Comparison of ENCODE assay signal across 18 cellular contexts in genomic region chr12:21551811-21552469, GRCh38. TPM values are rescaled to one million over a fixed set of nuclear protein-coding genes. Genes with fewer than 3 reads are reported as not detected.
DNase-seq lines count a peak whose midpoint lies in the region; ATAC-seq and TF ChIP-seq lines count a peak whose summit lies in the region.
"Had no signal": no experiment of that assay in that cellular context is flagged by ENCODE, and none has a peak within 500 bp of the region (broad histone marks: within the 10 kb centered on the region; RNA-seq: fewer than 3 reads in every experiment).

No MANE protein-coding gene starts in this region.

- H2AK5ac ChIP-seq in trophoblast cell (ENCODE audit: low read length): no peak overlapping the region

- no peak overlapping the region for H2AFZ ChIP-seq in trophoblast cell (ENCODE audit: insufficient read depth, low read length, poor library complexity)

- no peak overlapping the region for H2BK12ac ChIP-seq in trophoblast cell (ENCODE audit: low read length)

- POLR2A ChIA-PET in naive thymus-derived CD4-positive, alpha-beta T cell (lab: Charles Lee): no interaction called here

- H3K4ac ChIP-seq in trophoblast cell (ENCODE audit: low read depth, low read length): no peak overlapping the region

- H3K4me3 Mint-ChIP-seq in activated T-helper 1 cell treated with anti-CD3 and anti-CD28 coated beads, Interleukin-12 subunit alpha, Interleukin-12 subunit beta, Interleukin-2, Interleukin-4 antibody, amounts not matched to agents 30 ng/mL and 10 ng/mL and 1 ng/mL, durations not matched to agents 14 hours and 24 hours and 36 hours: no peak overlapping the region
- no peak overlapping the region for H3K4me3 Mint-ChIP-seq in naive thymus-derived CD4-positive, alpha-beta T cell

- H3K27me3 Mint-ChIP-seq in activated T-helper 1 cell treated with anti-CD3 and anti-CD28 coated beads, Interleukin-12 subunit alpha, Interleukin-12 subunit beta, Interleukin-2, Interleukin-4 antibody, amounts not matched to agents 30 ng/mL and 10 ng/mL and 1 ng/mL, durations not matched to agents 14 hours and 24 hours and 36 hours (ENCODE audit: insufficient read depth): no peaks in the 10 kb centered on the region
- H3K27me3 Mint-ChIP-seq in naive thymus-derived CD4-positive, alpha-beta T cell: peaks cover 0 to 4% (median 0%) of the 10 kb centered on the region in 5 donors

- H2BK120ac ChIP-seq in trophoblast cell (ENCODE audit: insufficient read depth, low read length, poor library complexity): no peak overlapping the region

- no peak overlapping the region for H2BK5ac ChIP-seq in trophoblast cell (ENCODE audit: low read depth, low read length, poor library complexity)

- H3K36me3 ChIP-seq in heart right ventricle: no peaks in the 10 kb centered on the region
- H3K36me3 ChIP-seq in psoas muscle (ENCODE audit: insufficient read depth in 1 of 2, low read depth in 1 of 2): no peaks in the 10 kb centered on the region
- H3K36me3 ChIP-seq in trophoblast cell (ENCODE audit: control insufficient read depth in 1 of 2, insufficient read depth in 2 of 2, low read length in 2 of 2): no peaks in the 10 kb centered on the region
- no peaks in the 10 kb centered on the region for H3K36me3 ChIP-seq in naive thymus-derived CD4-positive, alpha-beta T cell (ENCODE audit: control insufficient read depth in 2 of 3, insufficient read depth in 3 of 3, low read length in 3 of 3)
- H3K36me3 ChIP-seq: prostate gland, vagina had no signal

- H3K14ac ChIP-seq in trophoblast cell (ENCODE audit: low read length): no peak overlapping the region

- H4K91ac ChIP-seq in trophoblast cell (ENCODE audit: low read depth, low read length): no peak overlapping the region

- 8 to 15% methylated on average over 5 of the region's 5 CpGs for WGBS in heart right ventricle, 2 donors
- 6 to 10% (median 7%) methylated on average over 5 of the region's 5 CpGs for WGBS in psoas muscle, 3 donors
- no CpG with 5 or more reads among the region's 5 CpGs for WGBS in trophoblast cell (ENCODE audit: extremely low coverage, insufficient coverage, insufficient read length)

- TF ChIP-seq CTCF in heart right ventricle (IDR thresholded peaks at IDR 0.05): no peak
- TF ChIP-seq CTCF in psoas muscle (IDR thresholded peaks at IDR 0.05): no peak

- H4K8ac ChIP-seq in trophoblast cell (ENCODE audit: low read depth, low read length): no peak overlapping the region

- no peak overlapping the region for H3K4me2 ChIP-seq in trophoblast cell (ENCODE audit: low read length)

- no peak overlapping the region for H4K12ac ChIP-seq in trophoblast cell (ENCODE audit: low read depth, low read length)

- DNase-seq in D341Med (ENCODE audit: low spot score) (peak; percentile 51), NCI-H82 treated with DMSO at 0.1 percent for 48 hours (lab: John Stamatoyannopoulos, UW; ENCODE audit: unreplicated experiment) (peak; percentile 58), heart right ventricle (peak in 1 of 2 donors; percentile 51), psoas muscle (no peak), trophoblast cell (no peak)
- no peak for DNase-seq in activated T-helper 1 cell treated with anti-CD3 and anti-CD28 coated beads, Interleukin-12 subunit alpha, Interleukin-12 subunit beta, Interleukin-2, Interleukin-4 antibody, amounts not matched to agents 30 ng/mL and 10 ng/mL and 1 ng/mL, durations not matched to agents 14 hours and 24 hours and 36 hours (ENCODE audit: low spot score)
- no peak for DNase-seq in naive thymus-derived CD4-positive, alpha-beta T cell
- DNase-seq: activated effector memory CD4-positive, alpha-beta T cell treated with Interleukin-2 at 50 U/mL for 16 hours; COR-L47; dermis blood vessel endothelial cell; GDM1; NCI-H2227 treated with DMSO at 0.1 percent for 48 hours; stimulated activated CD4-positive, alpha-beta T cell treated with anti-CD3 and anti-CD28 coated beads, Interleukin-2, amount 100 ng/mL, for 48 hours had no signal

- CTCF ChIA-PET in naive thymus-derived CD4-positive, alpha-beta T cell (lab: Charles Lee): no interaction called here

- no peak overlapping the region for H3K18ac ChIP-seq in trophoblast cell (ENCODE audit: low read length)

- ATAC-seq in heart right ventricle: peak; percentile 82 to 93 (median 91)
- peak; percentile 82 to 94 (median 86) for ATAC-seq in psoas muscle
- ATAC-seq in HG03521 (IDR thresholded peaks at IDR 0.05; ENCODE audit: unreplicated experiment): no peak
- no peak for ATAC-seq in naive thymus-derived CD4-positive, alpha-beta T cell

- H3K9me3 Mint-ChIP-seq in activated T-helper 1 cell treated with anti-CD3 and anti-CD28 coated beads, Interleukin-12 subunit alpha, Interleukin-12 subunit beta, Interleukin-2, Interleukin-4 antibody, amounts not matched to agents 30 ng/mL and 10 ng/mL and 1 ng/mL, durations not matched to agents 14 hours and 24 hours and 36 hours: no peaks in the 10 kb centered on the region
- H3K9me3 Mint-ChIP-seq in naive thymus-derived CD4-positive, alpha-beta T cell: peaks cover 0 to 2% (median 0%) of the 10 kb centered on the region in 11 donors

- intact Hi-C loops in heart right ventricle (cut with DNase I) (no loop called here), psoas muscle (cut with DNase I) (no loop called here)
- intact Hi-C loops in activated T-helper 1 cell treated with anti-CD3 and anti-CD28 coated beads, Interleukin-12 subunit alpha, Interleukin-12 subunit beta, Interleukin-2, Interleukin-4 antibody, amounts not matched to agents 30 ng/mL and 10 ng/mL and 1 ng/mL, durations not matched to agents 14 hours and 24 hours and 36 hours (cut with micrococcal nuclease): no loop called here
- intact Hi-C loops in naive thymus-derived CD4-positive, alpha-beta T cell (cut with micrococcal nuclease): no loop called here

- H3K9ac ChIP-seq in trophoblast cell (ENCODE audit: low read length): no peak overlapping the region

- H3K27ac Mint-ChIP-seq in activated T-helper 1 cell treated with anti-CD3 and anti-CD28 coated beads, Interleukin-12 subunit alpha, Interleukin-12 subunit beta, Interleukin-2, Interleukin-4 antibody, amounts not matched to agents 30 ng/mL and 10 ng/mL and 1 ng/mL, durations not matched to agents 14 hours and 24 hours and 36 hours: no peak overlapping the region
- H3K27ac Mint-ChIP-seq in naive thymus-derived CD4-positive, alpha-beta T cell: no peak overlapping the region

- peaks cover 10% of the 10 kb centered on the region for H3K4me1 Mint-ChIP-seq in activated T-helper 1 cell treated with anti-CD3 and anti-CD28 coated beads, Interleukin-12 subunit alpha, Interleukin-12 subunit beta, Interleukin-2, Interleukin-4 antibody, amounts not matched to agents 30 ng/mL and 10 ng/mL and 1 ng/mL, durations not matched to agents 14 hours and 24 hours and 36 hours (ENCODE audit: low read depth)
- peaks cover 0 to 7% (median 0%) of the 10 kb centered on the region in 7 donors for H3K4me1 Mint-ChIP-seq in naive thymus-derived CD4-positive, alpha-beta T cell

- H3K79me1 ChIP-seq in trophoblast cell (ENCODE audit: low read length): no peaks in the 10 kb centered on the region

- peaks cover 0 to 29% (median 14%) of the 10 kb centered on the region in 9 donors for H3K4me1 ChIP-seq in heart right ventricle
- H3K4me1 ChIP-seq in psoas muscle: peaks cover 26% of the 10 kb centered on the region
- no peaks in the 10 kb centered on the region for H3K4me1 ChIP-seq in trophoblast cell (ENCODE audit: control insufficient read depth in 1 of 2, insufficient read depth in 2 of 2, low read length in 2 of 2)
- no peaks in the 10 kb centered on the region for H3K4me1 ChIP-seq in naive thymus-derived CD4-positive, alpha-beta T cell (ENCODE audit: control insufficient read depth in 2 of 2, insufficient read depth in 2 of 2, low read length in 2 of 2)
- H3K4me1 ChIP-seq: prostate gland, vagina had no signal

- H3K4me3 ChIP-seq in heart right ventricle: no peak overlapping the region
- H3K4me3 ChIP-seq in psoas muscle: no peak overlapping the region
- H3K4me3 ChIP-seq in trophoblast cell (ENCODE audit: low read depth, low read length): no peak overlapping the region
- H3K4me3 ChIP-seq in naive thymus-derived CD4-positive, alpha-beta T cell (ENCODE audit: low read length): no peak overlapping the region
- H3K4me3 ChIP-seq: prostate gland, vagina had no signal

- H3K27ac ChIP-seq in heart right ventricle: peak overlapping the region; percentile 12 to 77 (median 56)
- H3K27ac ChIP-seq in psoas muscle: peak overlapping the region; percentile 89
- H3K27ac ChIP-seq in trophoblast cell (ENCODE audit: low read depth, low read length): no peak overlapping the region
- no peak overlapping the region for H3K27ac ChIP-seq in naive thymus-derived CD4-positive, alpha-beta T cell (ENCODE audit: low read depth, low read length)
- H3K27ac ChIP-seq: prostate gland, vagina, VCaP had no signal

- no peaks in the 10 kb centered on the region for H3K27me3 ChIP-seq in heart right ventricle
- H3K27me3 ChIP-seq in psoas muscle (ENCODE audit: insufficient read depth in 3 of 3, low read length in 2 of 3): no peaks in the 10 kb centered on the region
- H3K27me3 ChIP-seq in trophoblast cell (ENCODE audit: insufficient read depth, low read length): no peaks in the 10 kb centered on the region
- no peaks in the 10 kb centered on the region for H3K27me3 ChIP-seq in naive thymus-derived CD4-positive, alpha-beta T cell (ENCODE audit: control insufficient read depth in 2 of 2, insufficient read depth in 2 of 2, low read length in 2 of 2)
- H3K27me3 ChIP-seq: vagina had no signal

- no peaks in the 10 kb centered on the region for H3K9me3 ChIP-seq in heart right ventricle
- H3K9me3 ChIP-seq in psoas muscle: no peaks in the 10 kb centered on the region
- H3K9me3 ChIP-seq in trophoblast cell (ENCODE audit: insufficient read depth, low read depth, low read length): peaks cover 2% of the 10 kb centered on the region
- H3K9me3 ChIP-seq in naive thymus-derived CD4-positive, alpha-beta T cell (ENCODE audit: control insufficient read depth in 2 of 3, low read length in 3 of 3): no peaks in the 10 kb centered on the region
- H3K9me3 ChIP-seq: prostate gland, vagina had no signal

- H3K79me2 ChIP-seq in trophoblast cell (ENCODE audit: control insufficient read depth, insufficient read depth, low read length, poor library complexity): no peaks in the 10 kb centered on the region

- H3K23ac ChIP-seq in trophoblast cell (ENCODE audit: low read length): no peak overlapping the region

- H3K36me3 Mint-ChIP-seq in activated T-helper 1 cell treated with anti-CD3 and anti-CD28 coated beads, Interleukin-12 subunit alpha, Interleukin-12 subunit beta, Interleukin-2, Interleukin-4 antibody, amounts not matched to agents 30 ng/mL and 10 ng/mL and 1 ng/mL, durations not matched to agents 14 hours and 24 hours and 36 hours (ENCODE audit: low read depth): no peaks in the 10 kb centered on the region
- peaks cover 0 to 6% (median 0%) of the 10 kb centered on the region in 5 donors for H3K36me3 Mint-ChIP-seq in naive thymus-derived CD4-positive, alpha-beta T cell

RNA-seq across cellular contexts. Expression of gene SPX, which starts 25.8 kb away (rescaled TPM):
- total RNA-seq in heart right ventricle (10 to 100 TPM; 10.1 to 21.5 (median 16.3) TPM), psoas muscle (10 to 100 TPM in 1 of 4 donors, 1 to 10 TPM in 2, under 1 TPM in 1; 0.59 to 17.1 (median 3.5) TPM)
- polyA plus RNA-seq in heart right ventricle (10 to 100 TPM in 1 of 2 donors, 1 to 10 TPM in 1; 1.7 to 11.2 TPM), psoas muscle (1 to 10 TPM in 2 of 3 donors, under 1 TPM in 1; 0.66 to 2.4 (median 2.1) TPM)
- 0.49 and 1.0 TPM in 2 replicates for total RNA-seq in activated T-helper 1 cell treated with anti-CD3 and anti-CD28 coated beads, Interleukin-12 subunit alpha, Interleukin-12 subunit beta, Interleukin-2, Interleukin-4 antibody, amounts not matched to agents 30 ng/mL and 10 ng/mL and 1 ng/mL, durations not matched to agents 14 hours and 24 hours and 36 hours
- polyA plus RNA-seq in trophoblast cell (2013): 0.15 and 0.29 TPM in 2 replicates
- under 1 TPM; 0.16 to 0.69 (median 0.44) TPM for total RNA-seq in naive thymus-derived CD4-positive, alpha-beta T cell
- polyA plus RNA-seq in naive thymus-derived CD4-positive, alpha-beta T cell: under 1 TPM in 1 of 2 donors, not detected in 1; 0.54 TPM
- total RNA-seq: vagina had no signal

RNA-seq across cellular contexts. Expression of gene GOLT1B, which starts 50.4 kb away (rescaled TPM):
- total RNA-seq in heart right ventricle (10 to 100 TPM; 12.0 to 25.4 (median 18.8) TPM), psoas muscle (10 to 100 TPM; 14.0 to 30.5 (median 19.9) TPM)
- polyA plus RNA-seq in heart right ventricle (10 to 100 TPM; 16.0 to 24.2 TPM), psoas muscle (10 to 100 TPM; 17.8 to 62.2 (median 39.4) TPM)
- 42.6 and 46.5 TPM in 2 replicates for total RNA-seq in activated T-helper 1 cell treated with anti-CD3 and anti-CD28 coated beads, Interleukin-12 subunit alpha, Interleukin-12 subunit beta, Interleukin-2, Interleukin-4 antibody, amounts not matched to agents 30 ng/mL and 10 ng/mL and 1 ng/mL, durations not matched to agents 14 hours and 24 hours and 36 hours
- polyA plus RNA-seq in trophoblast cell (2013): 38.9 and 45.4 TPM in 2 replicates
- total RNA-seq in naive thymus-derived CD4-positive, alpha-beta T cell: 10 to 100 TPM; 25.8 to 42.5 (median 31.7) TPM
- polyA plus RNA-seq in naive thymus-derived CD4-positive, alpha-beta T cell: 10 to 100 TPM; 20.8 to 21.3 TPM

RNA-seq across cellular contexts. Expression of gene RECQL, which starts 50.5 kb away (rescaled TPM):
- 10 to 100 TPM; 18.4 to 40.5 (median 24.6) TPM for total RNA-seq in heart right ventricle
- polyA plus RNA-seq in heart right ventricle: 10 to 100 TPM; 11.2 to 14.3 TPM
- 10 to 100 TPM; 13.2 to 16.3 (median 13.5) TPM for total RNA-seq in psoas muscle
- 10 to 100 TPM in 2 of 3 donors, 1 to 10 TPM in 1; 9.0 to 36.6 (median 12.4) TPM for polyA plus RNA-seq in psoas muscle
- total RNA-seq in activated T-helper 1 cell treated with anti-CD3 and anti-CD28 coated beads, Interleukin-12 subunit alpha, Interleukin-12 subunit beta, Interleukin-2, Interleukin-4 antibody, amounts not matched to agents 30 ng/mL and 10 ng/mL and 1 ng/mL, durations not matched to agents 14 hours and 24 hours and 36 hours: 56.4 and 60.6 TPM in 2 replicates
- polyA plus RNA-seq in trophoblast cell (2013): 30.5 and 34.6 TPM in 2 replicates
- 10 to 100 TPM; 19.4 to 77.7 (median 43.2) TPM for total RNA-seq in naive thymus-derived CD4-positive, alpha-beta T cell
- polyA plus RNA-seq in naive thymus-derived CD4-positive, alpha-beta T cell: 10 to 100 TPM; 49.1 to 59.7 TPM

RNA-seq across cellular contexts. Expression of gene GYS2, which starts 52.7 kb away (rescaled TPM):
- total RNA-seq in heart right ventricle: under 1 TPM in 4 of 10 donors, not detected in 6; 0.09 to 0.37 (median 0.25) TPM
- under 1 TPM in 1 of 2 donors, not detected in 1; 0.15 TPM for polyA plus RNA-seq in heart right ventricle
- under 1 TPM in 1 of 4 donors, not detected in 3; 0.09 TPM for total RNA-seq in psoas muscle
- polyA plus RNA-seq in psoas muscle: under 1 TPM in 1 of 3 donors, not detected in 2; 0.03 TPM
- 0.16 TPM in 1 of 2 replicates, not detected in the other for total RNA-seq in activated T-helper 1 cell treated with anti-CD3 and anti-CD28 coated beads, Interleukin-12 subunit alpha, Interleukin-12 subunit beta, Interleukin-2, Interleukin-4 antibody, amounts not matched to agents 30 ng/mL and 10 ng/mL and 1 ng/mL, durations not matched to agents 14 hours and 24 hours and 36 hours
- polyA plus RNA-seq in trophoblast cell (2013): 0.03 TPM in 1 of 2 replicates, not detected in the other
- under 1 TPM in 2 of 5 experiments, not detected in 3; 0.12 to 0.27 TPM for total RNA-seq in naive thymus-derived CD4-positive, alpha-beta T cell
- polyA plus RNA-seq in naive thymus-derived CD4-positive, alpha-beta T cell: not detected
- total RNA-seq: astrocyte, dermis blood vessel endothelial cell, prostate gland had no signal

Comparison
In these comparisons a context has a peak if more than half of its experiments do, and no peak if none do; other contexts are left out.
1. DNase-seq: peak in D341Med (single experiment) and NCI-H82 treated with DMSO at 0.1 percent for 48 hours (single experiment); none in psoas muscle (0 of 2), activated T-helper 1 cell treated with anti-CD3 and anti-CD28 coated beads, Interleukin-12 subunit alpha, Interleukin-12 subunit beta, Interleukin-2, Interleukin-4 antibody, amounts not matched to agents 30 ng/mL and 10 ng/mL and 1 ng/mL, durations not matched to agents 14 hours and 24 hours and 36 hours (single experiment), trophoblast cell (0 of 2) and naive thymus-derived CD4-positive, alpha-beta T cell (0 of 9).
2. ATAC-seq: peak in heart right ventricle (8 of 8) and psoas muscle (4 of 4); none in HG03521 (single experiment) and naive thymus-derived CD4-positive, alpha-beta T cell (single experiment).
3. H3K27ac ChIP-seq: peak in heart right ventricle (10 of 10) and psoas muscle (single experiment); none in trophoblast cell (single experiment) and naive thymus-derived CD4-positive, alpha-beta T cell (single experiment).